Comparison of ENCODE assay signal across 11 cellular contexts in genomic region chr1:27560271-27561125, GRCh38. TPM values are rescaled to one million over a fixed set of nuclear protein-coding genes. Genes with fewer than 3 reads are reported as not detected.
DNase-seq lines count a peak whose midpoint lies in the region; ATAC-seq and TF ChIP-seq lines count a peak whose summit lies in the region.
"Had no signal": no experiment of that assay in that cellular context is flagged by ENCODE, and none has a peak within 500 bp of the region (broad histone marks: within the 10 kb centered on the region; RNA-seq: fewer than 3 reads in every experiment).

No MANE protein-coding gene starts in this region.

- H3K4me1 Mint-ChIP-seq in activated CD8-positive, alpha-beta T cell treated with anti-CD3 and anti-CD28 coated beads, Interleukin-2, amount 10 ng/mL, durations not matched to agents 7 days and 5 days (ENCODE audit: low read depth), result peaks cover 33% of the 10 kb centered on the region
- H3K4me1 Mint-ChIP-seq in activated CD8-positive, alpha-beta T cell treated with anti-CD3 and anti-CD28 coated beads for 36 hours (ENCODE audit: low read depth), result peaks cover 30% of the 10 kb centered on the region
- H3K4me1 Mint-ChIP-seq in chondrocyte (ENCODE audit: low read depth), result peaks cover 92% of the 10 kb centered on the region

- no peaks in the 10 kb centered on the region for H3K27me3 ChIP-seq in tibial artery
- H3K27me3 ChIP-seq: neutrophil had no signal

- no peak for DNase-seq in activated CD8-positive, alpha-beta T cell treated with anti-CD3 and anti-CD28 coated beads, Interleukin-2, amount 10 ng/mL, durations not matched to agents 7 days and 5 days
- DNase-seq in activated CD8-positive, alpha-beta T cell treated with anti-CD3 and anti-CD28 coated beads for 36 hours, result no peak
- DNase-seq in chondrocyte (ENCODE audit: low spot score), result no peak
- peak; percentile 14 for DNase-seq in midbrain (lab: John Stamatoyannopoulos, UW)
- DNase-seq in tibial artery, result peak in 1 of 2 donors; percentile 65
- no peak for DNase-seq in NCI-H1048 (lab: John Stamatoyannopoulos, UW)
- no peak for DNase-seq in ecto neural progenitor cell (ENCODE audit: low spot score)
- DNase-seq: activated naive CD4-positive, alpha-beta T cell treated with anti-CD3 and anti-CD28 coated beads for 36 hours; NK-92 treated with Interleukin-12 subunit alpha and Interleukin-12 subunit beta, amount 100 ng/mL, for 24 hours had no signal

- peak overlapping the region; percentile 8 for H3K27ac Mint-ChIP-seq in activated CD8-positive, alpha-beta T cell treated with anti-CD3 and anti-CD28 coated beads, Interleukin-2, amount 10 ng/mL, durations not matched to agents 7 days and 5 days
- no peak overlapping the region for H3K27ac Mint-ChIP-seq in activated CD8-positive, alpha-beta T cell treated with anti-CD3 and anti-CD28 coated beads for 36 hours
- peak overlapping the region; percentile 97 for H3K27ac Mint-ChIP-seq in chondrocyte (ENCODE audit: unreplicated experiment)
- H3K27ac Mint-ChIP-seq: activated naive CD4-positive, alpha-beta T cell treated with anti-CD3 and anti-CD28 coated beads for 36 hours had no signal

- H3K4me3 Mint-ChIP-seq in activated CD8-positive, alpha-beta T cell treated with anti-CD3 and anti-CD28 coated beads, Interleukin-2, amount 10 ng/mL, durations not matched to agents 7 days and 5 days, result no peak overlapping the region
- H3K4me3 Mint-ChIP-seq in activated CD8-positive, alpha-beta T cell treated with anti-CD3 and anti-CD28 coated beads for 36 hours, result no peak overlapping the region
- H3K4me3 Mint-ChIP-seq in chondrocyte (ENCODE audit: unreplicated experiment), result no peak overlapping the region
- H3K4me3 Mint-ChIP-seq: activated naive CD4-positive, alpha-beta T cell treated with anti-CD3 and anti-CD28 coated beads for 36 hours had no signal

- intact Hi-C loops in activated CD8-positive, alpha-beta T cell treated with anti-CD3 and anti-CD28 coated beads for 36 hours (cut with micrococcal nuclease), result no loop called here
- intact Hi-C loops in tibial artery (cut with DNase I; ENCODE audit: low total_unique reads), result no loop called here

- peaks cover 30 to 92% (median 87%) of the 10 kb centered on the region in 4 donors for H3K4me1 ChIP-seq in tibial artery

- H3K27me3 Mint-ChIP-seq in activated CD8-positive, alpha-beta T cell treated with anti-CD3 and anti-CD28 coated beads, Interleukin-2, amount 10 ng/mL, durations not matched to agents 7 days and 5 days (ENCODE audit: low read depth), result no peaks in the 10 kb centered on the region
- H3K27me3 Mint-ChIP-seq in activated CD8-positive, alpha-beta T cell treated with anti-CD3 and anti-CD28 coated beads for 36 hours, result no peaks in the 10 kb centered on the region
- H3K27me3 Mint-ChIP-seq in chondrocyte (ENCODE audit: low read depth), result no peaks in the 10 kb centered on the region

- peak overlapping the region; percentile 97 to 99 for H3K27ac ChIP-seq in tibial artery
- H3K27ac ChIP-seq: neutrophil had no signal

- H3K36me3 ChIP-seq in tibial artery, result peaks cover 0 to 14% (median 10%) of the 10 kb centered on the region in 3 donors
- H3K36me3 ChIP-seq: neutrophil had no signal

- no peaks in the 10 kb centered on the region for H3K9me3 ChIP-seq in tibial artery
- H3K9me3 ChIP-seq: neutrophil had no signal

- no peaks in the 10 kb centered on the region for H3K9me3 Mint-ChIP-seq in activated CD8-positive, alpha-beta T cell treated with anti-CD3 and anti-CD28 coated beads, Interleukin-2, amount 10 ng/mL, durations not matched to agents 7 days and 5 days (ENCODE audit: insufficient read depth)
- H3K9me3 Mint-ChIP-seq in activated CD8-positive, alpha-beta T cell treated with anti-CD3 and anti-CD28 coated beads for 36 hours, result no peaks in the 10 kb centered on the region
- no peaks in the 10 kb centered on the region for H3K9me3 Mint-ChIP-seq in chondrocyte (ENCODE audit: low read depth)
- H3K9me3 Mint-ChIP-seq: activated naive CD4-positive, alpha-beta T cell treated with anti-CD3 and anti-CD28 coated beads for 36 hours had no signal

- POLR2A ChIA-PET in activated CD8-positive, alpha-beta T cell treated with anti-CD3 and anti-CD28 coated beads, Interleukin-2, amount 10 ng/mL, durations not matched to agents 7 days and 5 days (lab: Charles Lee), result no interaction called here
- POLR2A ChIA-PET in activated CD8-positive, alpha-beta T cell treated with anti-CD3 and anti-CD28 coated beads for 36 hours (lab: Charles Lee), result interaction anchor here (0.6 kb wide), 1 partner anchor 10 kb away, joined by 3 read pairs; no protein-coding TSS in a partner anchor

- no peak overlapping the region for H3K4me3 ChIP-seq in tibial artery

- H3K36me3 Mint-ChIP-seq in activated CD8-positive, alpha-beta T cell treated with anti-CD3 and anti-CD28 coated beads, Interleukin-2, amount 10 ng/mL, durations not matched to agents 7 days and 5 days (ENCODE audit: low read depth), result peaks cover 2% of the 10 kb centered on the region
- no peaks in the 10 kb centered on the region for H3K36me3 Mint-ChIP-seq in activated CD8-positive, alpha-beta T cell treated with anti-CD3 and anti-CD28 coated beads for 36 hours (ENCODE audit: low read depth)
- H3K36me3 Mint-ChIP-seq in chondrocyte (ENCODE audit: low read depth), result no peaks in the 10 kb centered on the region

- no peak for TF ChIP-seq CTCF in activated CD8-positive, alpha-beta T cell treated with anti-CD3 and anti-CD28 coated beads for 36 hours (IDR thresholded peaks at IDR 0.05)
- no peak for TF ChIP-seq CTCF in chondrocyte (IDR thresholded peaks at IDR 0.05)
- TF ChIP-seq CTCF in tibial artery (IDR thresholded peaks at IDR 0.05), result no peak

- CTCF ChIA-PET in activated CD8-positive, alpha-beta T cell treated with anti-CD3 and anti-CD28 coated beads, Interleukin-2, amount 10 ng/mL, durations not matched to agents 7 days and 5 days (lab: Charles Lee), result interaction anchor here (3.2 to 10.3 kb wide), 2 partner anchors 7 to 47 kb away, joined by 21 to 150 read pairs; partner anchors contain the start of gene AHDC1
- CTCF ChIA-PET in activated CD8-positive, alpha-beta T cell treated with anti-CD3 and anti-CD28 coated beads for 36 hours (lab: Charles Lee), result interaction anchor here (1.0 to 10.6 kb wide), 4 partner anchors 10 to 165 kb away, joined by 3 to 178 read pairs (median 68); partner anchors contain the start of gene AHDC1

- no peak for ATAC-seq in activated CD8-positive, alpha-beta T cell treated with anti-CD3 and anti-CD28 coated beads, Interleukin-2, amount 10 ng/mL, durations not matched to agents 7 days and 5 days
- ATAC-seq in activated CD8-positive, alpha-beta T cell treated with anti-CD3 and anti-CD28 coated beads for 36 hours, result no peak
- no peak for ATAC-seq in GM21619 (IDR thresholded peaks at IDR 0.05; ENCODE audit: unreplicated experiment)

RNA-seq across cellular contexts. Expression of gene AHDC1, which starts 43.4 kb away (rescaled TPM):
- total RNA-seq in activated CD8-positive, alpha-beta T cell treated with anti-CD3 and anti-CD28 coated beads, Interleukin-2, amount 10 ng/mL, durations not matched to agents 7 days and 5 days, result 10 to 100 TPM; 20.9 to 22.7 TPM
- 10 to 100 TPM; 26.3 to 27.6 TPM for total RNA-seq in activated CD8-positive, alpha-beta T cell treated with anti-CD3 and anti-CD28 coated beads for 36 hours
- 61.6 to 86.7 TPM (median 61.8 TPM) in 3 replicates for total RNA-seq in chondrocyte
